Comparison of ENCODE assay signal across 9 cellular contexts in the genomic region with DNA sequence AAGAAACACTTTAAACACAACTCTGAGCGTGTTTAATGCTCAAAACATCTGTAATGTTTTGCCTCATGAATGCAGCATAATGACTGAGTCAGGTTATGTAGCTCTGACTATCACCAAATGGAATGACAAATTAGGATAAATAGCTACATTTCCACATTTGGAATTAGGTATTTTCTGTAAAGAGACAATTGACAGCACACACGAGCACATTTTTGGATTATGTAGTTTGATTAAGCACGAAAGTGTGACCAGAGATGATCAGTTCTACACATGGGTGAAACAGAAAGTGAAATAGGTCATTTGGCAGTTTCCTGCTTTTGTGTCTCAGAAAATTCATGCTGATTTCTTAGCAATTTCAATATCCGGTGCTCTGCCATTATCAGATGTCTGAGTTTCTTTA. TPM values are rescaled to one million over a fixed set of nuclear protein-coding genes. Genes with fewer than 3 reads are reported as not detected.
DNase-seq lines count a peak whose midpoint lies in the region; ATAC-seq lines count a peak whose summit lies in the region.
"Had no signal": no experiment of that assay in that cellular context is flagged by ENCODE, and none has a peak within 500 bp of the region (broad histone marks: within the 10 kb centered on the region; RNA-seq: fewer than 3 reads in every experiment).

No MANE protein-coding gene starts in this region.

- peaks cover 13 to 28% of the 10 kb centered on the region in 2 donors for H3K36me3 Mint-ChIP-seq in activated T-cell treated with anti-CD3 and anti-CD28 coated beads, Interleukin-2, amount 50 U/mL, for 72 hours (ENCODE audit: insufficient read depth in 2 of 2)
- H3K36me3 Mint-ChIP-seq in T-helper 2 cell treated with Interferon-gamma antibody and Interleukin-4, amounts not matched to agents 5 μg/mL and 100 μg/mL, for 36 hours (ENCODE audit: low read depth), result peaks cover 74% of the 10 kb centered on the region
- peaks cover 92% of the 10 kb centered on the region for H3K36me3 Mint-ChIP-seq in stimulated activated effector memory CD8-positive, alpha-beta T cell treated with anti-CD3 and anti-CD28 coated beads, Interleukin-12 subunit alpha, Interleukin-12 subunit beta, amount 100 ng/mL, for 72 hours

- peak overlapping the region; percentile 46 for H3K27ac Mint-ChIP-seq in activated T-cell treated with anti-CD3 and anti-CD28 coated beads, Interleukin-2, amount 50 U/mL, for 72 hours
- H3K27ac Mint-ChIP-seq in T-helper 2 cell treated with Interferon-gamma antibody and Interleukin-4, amounts not matched to agents 5 μg/mL and 100 μg/mL, for 36 hours, result peak overlapping the region; percentile 82
- peak overlapping the region; percentile 83 for H3K27ac Mint-ChIP-seq in stimulated activated effector memory CD8-positive, alpha-beta T cell treated with anti-CD3 and anti-CD28 coated beads, Interleukin-12 subunit alpha, Interleukin-12 subunit beta, amount 100 ng/mL, for 72 hours
- H3K27ac Mint-ChIP-seq: WTC11 had no signal

- peak in 1 of 2 donors; percentile 19 for DNase-seq in activated T-cell treated with anti-CD3 and anti-CD28 coated beads, Interleukin-2, amount 50 U/mL, for 72 hours
- DNase-seq in activated T-cell treated with anti-CD3 and anti-CD28 coated beads, Interleukin-2, amount 50 U/mL, for 1 hour, result no peak
- DNase-seq in T-helper 2 cell treated with Interferon-gamma antibody and Interleukin-4, amounts not matched to agents 5 μg/mL and 100 μg/mL, for 36 hours (ENCODE audit: low spot score), result no peak
- no peak for DNase-seq in stimulated activated effector memory CD8-positive, alpha-beta T cell treated with anti-CD3 and anti-CD28 coated beads, Interleukin-12 subunit alpha, Interleukin-12 subunit beta, amount 100 ng/mL, for 72 hours (ENCODE audit: low spot score in 2 of 2)
- no peak for DNase-seq in activated CD4-positive, CD25-positive, alpha-beta regulatory T cell (lab: John Stamatoyannopoulos, UW)
- no peak for DNase-seq in caudate nucleus (lab: John Stamatoyannopoulos, UW)

- H3K9me3 Mint-ChIP-seq in activated T-cell treated with anti-CD3 and anti-CD28 coated beads, Interleukin-2, amount 50 U/mL, for 72 hours, result no peaks in the 10 kb centered on the region
- H3K9me3 Mint-ChIP-seq in T-helper 2 cell treated with Interferon-gamma antibody and Interleukin-4, amounts not matched to agents 5 μg/mL and 100 μg/mL, for 36 hours, result no peaks in the 10 kb centered on the region
- no peaks in the 10 kb centered on the region for H3K9me3 Mint-ChIP-seq in stimulated activated effector memory CD8-positive, alpha-beta T cell treated with anti-CD3 and anti-CD28 coated beads, Interleukin-12 subunit alpha, Interleukin-12 subunit beta, amount 100 ng/mL, for 72 hours

- ATAC-seq in activated T-cell treated with anti-CD3 and anti-CD28 coated beads, Interleukin-2, amount 50 U/mL, for 72 hours (replicated peaks in 1 of 2), result peak; percentile 77 to 79
- peak; percentile 84 for ATAC-seq in HG02884 (IDR thresholded peaks at IDR 0.05; ENCODE audit: unreplicated experiment)
- ATAC-seq in stimulated activated effector memory CD8-positive, alpha-beta T cell treated with anti-CD3 and anti-CD28 coated beads, Interleukin-12 subunit alpha, Interleukin-12 subunit beta, amount 100 ng/mL, for 72 hours, result peak; percentile 82
- no peak for ATAC-seq in HG03039 (IDR thresholded peaks at IDR 0.05; ENCODE audit: unreplicated experiment)
- ATAC-seq: WTC11 had no signal

- H3K4me3 Mint-ChIP-seq in activated T-cell treated with anti-CD3 and anti-CD28 coated beads, Interleukin-2, amount 50 U/mL, for 72 hours, result peak overlapping the region; percentile 55 to 81
- peak overlapping the region; percentile 74 for H3K4me3 Mint-ChIP-seq in T-helper 2 cell treated with Interferon-gamma antibody and Interleukin-4, amounts not matched to agents 5 μg/mL and 100 μg/mL, for 36 hours
- H3K4me3 Mint-ChIP-seq in stimulated activated effector memory CD8-positive, alpha-beta T cell treated with anti-CD3 and anti-CD28 coated beads, Interleukin-12 subunit alpha, Interleukin-12 subunit beta, amount 100 ng/mL, for 72 hours, result peak overlapping the region; percentile 52
- H3K4me3 Mint-ChIP-seq: WTC11 had no signal

- H3K27me3 Mint-ChIP-seq in activated T-cell treated with anti-CD3 and anti-CD28 coated beads, Interleukin-2, amount 50 U/mL, for 72 hours (ENCODE audit: low read depth), result no peaks in the 10 kb centered on the region
- H3K27me3 Mint-ChIP-seq in T-helper 2 cell treated with Interferon-gamma antibody and Interleukin-4, amounts not matched to agents 5 μg/mL and 100 μg/mL, for 36 hours (ENCODE audit: low read depth), result no peaks in the 10 kb centered on the region

- peaks cover 59% of the 10 kb centered on the region for H3K4me1 Mint-ChIP-seq in activated T-cell treated with anti-CD3 and anti-CD28 coated beads, Interleukin-2, amount 50 U/mL, for 72 hours (ENCODE audit: low read depth)
- H3K4me1 Mint-ChIP-seq in T-helper 2 cell treated with Interferon-gamma antibody and Interleukin-4, amounts not matched to agents 5 μg/mL and 100 μg/mL, for 36 hours (ENCODE audit: low read depth), result peaks cover 51% of the 10 kb centered on the region
- peaks cover 53% of the 10 kb centered on the region for H3K4me1 Mint-ChIP-seq in stimulated activated effector memory CD8-positive, alpha-beta T cell treated with anti-CD3 and anti-CD28 coated beads, Interleukin-12 subunit alpha, Interleukin-12 subunit beta, amount 100 ng/mL, for 72 hours

- no peak overlapping the region for H3K27ac ChIP-seq in caudate nucleus (ENCODE audit: low read depth, low read length)

RNA-seq across cellular contexts. Expression of gene LPIN1, which starts 29.0 kb away (rescaled TPM):
- 10 to 100 TPM; 45.4 to 63.2 TPM for total RNA-seq in activated T-cell treated with anti-CD3 and anti-CD28 coated beads, Interleukin-2, amount 50 U/mL, for 72 hours
